In genomic region chr2:53740170-53740569, GRCh38 we compare ENCODE assay signal across 8 cellular contexts. TPM values are rescaled to one million over a fixed set of nuclear protein-coding genes. Genes with fewer than 3 reads are reported as not detected.
DNase-seq lines count a peak whose midpoint lies in the region; ATAC-seq and TF ChIP-seq lines count a peak whose summit lies in the region.

No MANE protein-coding gene starts in this region.

- in situ Hi-C loops in mammary epithelial cell (cut with MboI; ENCODE audit: low sequenced_read_pairs in 2 of 2), result no loop called here

- dilution Hi-C loops in mammary epithelial cell (cut with HindIII; ENCODE audit: low sequenced_read_pairs), result no loop called here

- H2AFZ ChIP-seq in mammary epithelial cell (ENCODE audit: low read depth, low read length) (no peak overlapping the region), neural progenitor cell (replicated peaks) (no peak overlapping the region)

- H3K9me3 Mint-ChIP-seq in neural progenitor cell, result peaks cover 4% of the 10 kb centered on the region

- no peaks in the 10 kb centered on the region for H4K20me1 ChIP-seq in mammary epithelial cell (ENCODE audit: insufficient read depth, low read length)
- no peaks in the 10 kb centered on the region for H4K20me1 ChIP-seq in neural progenitor cell (ENCODE audit: low read depth)

- H3K27ac ChIP-seq in mammary epithelial cell (ENCODE audit: insufficient read depth, low read depth, low read length) (no peak overlapping the region), neural progenitor cell (no peak overlapping the region)

- H3K4me1 ChIP-seq in mammary epithelial cell (ENCODE audit: insufficient read depth, low read length) (no peaks in the 10 kb centered on the region), neural progenitor cell (no peaks in the 10 kb centered on the region)

- no peaks in the 10 kb centered on the region for H3F3A ChIP-seq in neural progenitor cell (ENCODE audit: low read depth)

- BruUV-seq in mammary epithelial cell (replicated peaks; lab: Mats Ljungman, UMichigan), result no TSS peak

- H3K27ac Mint-ChIP-seq in neural progenitor cell, result no peak overlapping the region

- H3K36me3 Mint-ChIP-seq in neural progenitor cell, result peaks cover 22% of the 10 kb centered on the region

- no peaks in the 10 kb centered on the region for H3K27me3 Mint-ChIP-seq in neural progenitor cell (ENCODE audit: insufficient read depth, low read depth)

- H3K4me3 ChIP-seq in GM06990 (replicated peaks; ENCODE audit: low read depth, low read length) (no peak overlapping the region), mammary epithelial cell (replicated peaks in 1 of 3; ENCODE audit: insufficient read depth in 1 of 3, low read depth in 2 of 3, low read length in 3 of 3) (no peak overlapping the region), neural progenitor cell (no peak overlapping the region)

- intact Hi-C loops in mammary epithelial cell (cut with micrococcal nuclease), result no loop called here

- DNase-seq in GM06990 (ENCODE audit: extremely low read depth, insufficient read length) (no peak), NCI-H146 treated with DMSO at 0.1 percent for 48 hours (lab: John Stamatoyannopoulos, UW; ENCODE audit: unreplicated experiment) (peak; percentile 3), mammary epithelial cell (peak; percentile 15), neural progenitor cell (ENCODE audit: low spot score) (peak; percentile 20), NCI-H187 treated with DMSO at 0.1 percent for 48 hours (lab: John Stamatoyannopoulos, UW) (no peak), NK-92 (lab: John Stamatoyannopoulos, UW; ENCODE audit: unreplicated experiment) (no peak), ecto neural progenitor cell (ENCODE audit: low spot score) (no peak)

- H3K9me3 ChIP-seq in mammary epithelial cell (replicated peaks; ENCODE audit: insufficient read depth, low read length), result no peaks in the 10 kb centered on the region
- no peaks in the 10 kb centered on the region for H3K9me3 ChIP-seq in neural progenitor cell (ENCODE audit: low read depth)

- H3K9ac ChIP-seq in mammary epithelial cell (ENCODE audit: insufficient read depth, low read length) (no peak overlapping the region), neural progenitor cell (no peak overlapping the region)

- CTCF ChIA-PET in mammary epithelial cell (lab: Charles Lee; ENCODE audit: low non-redundant PET), result interaction anchor here (0.6 kb wide), 1 partner anchor 267 kb away, joined by 5 read pairs; no protein-coding TSS in a partner anchor

- H3K79me2 ChIP-seq in mammary epithelial cell (ENCODE audit: insufficient read depth, low read length) (no peaks in the 10 kb centered on the region), neural progenitor cell (ENCODE audit: low read depth) (peaks cover 4% of the 10 kb centered on the region)

- TF ChIP-seq CTCF in GM06990 (IDR thresholded peaks at IDR 0.05; ENCODE audit: insufficient read depth, low read length, poor library complexity, severe bottlenecking), result peak; percentile 31
- TF ChIP-seq CTCF in mammary epithelial cell (conservative IDR thresholded peaks at IDR 0.05 in 1 of 2, IDR thresholded peaks at IDR 0.05 in 1 of 2; ENCODE audit: extremely low read depth in 1 of 2, insufficient read depth in 1 of 2, low read depth in 1 of 2, low read length in 2 of 2), result peak; percentile 30 to 48
- peak; percentile 55 for TF ChIP-seq CTCF in neural progenitor cell (IDR thresholded peaks at IDR 0.05)

- no peak for ATAC-seq in HG02642 (IDR thresholded peaks at IDR 0.05; ENCODE audit: poor library complexity, unreplicated experiment)

- peaks cover 5% of the 10 kb centered on the region for H3K4me1 Mint-ChIP-seq in neural progenitor cell

- H3K4me3 Mint-ChIP-seq in neural progenitor cell, result no peak overlapping the region

- H3K4me2 ChIP-seq in mammary epithelial cell (ENCODE audit: insufficient read depth, low read depth, low read length), result no peak overlapping the region
- H3K4me2 ChIP-seq in neural progenitor cell, result no peak overlapping the region

- no peaks in the 10 kb centered on the region for H3K27me3 ChIP-seq in GM06990 (replicated peaks; ENCODE audit: control insufficient read depth, insufficient read depth, low read length)
- H3K27me3 ChIP-seq in mammary epithelial cell (ENCODE audit: insufficient read depth, low read length), result no peaks in the 10 kb centered on the region
- no peaks in the 10 kb centered on the region for H3K27me3 ChIP-seq in neural progenitor cell

- H3K36me3 ChIP-seq in GM06990 (ENCODE audit: control insufficient read depth, insufficient read depth, low read length) (no peaks in the 10 kb centered on the region; the same call in 1 of the 2 replicates), mammary epithelial cell (ENCODE audit: insufficient read depth, low read length) (no peaks in the 10 kb centered on the region), neural progenitor cell (no peaks in the 10 kb centered on the region)

RNA-seq across cellular contexts. Expression of gene CHAC2, which starts 27.4 kb away (rescaled TPM):
- total RNA-seq in mammary epithelial cell (10 to 100 TPM in 1 of 2 donors, 1 to 10 TPM in 1; 6.8 to 11.2 TPM), neural progenitor cell (ENCODE audit: low replicate concordance) (3.6 and 4.5 TPM in 2 replicates)
- 9.2 TPM for polyA plus RNA-seq in mammary epithelial cell
- 4.5 TPM for polyA minus RNA-seq in mammary epithelial cell

RNA-seq across cellular contexts. Expression of gene ASB3, which starts 46.6 kb away (rescaled TPM):
- total RNA-seq in mammary epithelial cell (10 to 100 TPM; 18.2 to 22.0 TPM), neural progenitor cell (ENCODE audit: low replicate concordance) (49.2 and 71.9 TPM in 2 replicates)
- 10.4 TPM for polyA plus RNA-seq in mammary epithelial cell
- 13.2 TPM for polyA minus RNA-seq in mammary epithelial cell

RNA-seq across cellular contexts. Expression of gene ERLEC1, which starts 46.7 kb away (rescaled TPM):
- total RNA-seq in mammary epithelial cell, result 10 to 100 TPM; 34.2 to 53.7 TPM
- polyA plus RNA-seq in mammary epithelial cell, result 23.5 TPM
- 13.5 TPM for polyA minus RNA-seq in mammary epithelial cell
- total RNA-seq in neural progenitor cell (ENCODE audit: low replicate concordance), result 33.3 and 43.4 TPM in 2 replicates

Comparison
In these comparisons a context has a peak if more than half of its experiments do, and no peak if none do; other contexts are left out.
1. DNase-seq: peak in NCI-H146 treated with DMSO at 0.1 percent for 48 hours (single experiment), mammary epithelial cell (single experiment) and neural progenitor cell (single experiment); none in GM06990 (single experiment), NCI-H187 treated with DMSO at 0.1 percent for 48 hours (single experiment), NK-92 (single experiment) and ecto neural progenitor cell (single experiment).
2. Peak in every context shown above with its lines, with median percentiles within 50 percentile points of each other: CTCF ChIP-seq.